5 cellular contexts compared by ENCODE assay signal in genomic region chr7:141232286-141233051, GRCh38.
"Had no signal": no experiment of that assay in that cellular context is flagged by ENCODE, and none has a peak within 500 bp of the region (broad histone marks: within the 10 kb centered on the region; RNA-seq: fewer than 3 reads in every experiment).

No MANE protein-coding gene starts in this region.

- H3K36me3 ChIP-seq: HAP-1 had no signal

- H3K4me3 ChIP-seq: GM23338, HAP-1, K562 had no signal

- H3K4me3 Mint-ChIP-seq: GM23338 had no signal

- H3K4me2 ChIP-seq: GM23338 had no signal

- H3K4me1 ChIP-seq: HAP-1 had no signal

- H3K9me3 ChIP-seq: HAP-1 had no signal

- H3K9me3 Mint-ChIP-seq: GM23338 had no signal

- H2AFZ ChIP-seq: GM23338 had no signal

- H3K27ac Mint-ChIP-seq: GM23338 had no signal

- DNase-seq: H7, KG1 had no signal
